1 cellular context compared by ENCODE assay signal in the genomic region with DNA sequence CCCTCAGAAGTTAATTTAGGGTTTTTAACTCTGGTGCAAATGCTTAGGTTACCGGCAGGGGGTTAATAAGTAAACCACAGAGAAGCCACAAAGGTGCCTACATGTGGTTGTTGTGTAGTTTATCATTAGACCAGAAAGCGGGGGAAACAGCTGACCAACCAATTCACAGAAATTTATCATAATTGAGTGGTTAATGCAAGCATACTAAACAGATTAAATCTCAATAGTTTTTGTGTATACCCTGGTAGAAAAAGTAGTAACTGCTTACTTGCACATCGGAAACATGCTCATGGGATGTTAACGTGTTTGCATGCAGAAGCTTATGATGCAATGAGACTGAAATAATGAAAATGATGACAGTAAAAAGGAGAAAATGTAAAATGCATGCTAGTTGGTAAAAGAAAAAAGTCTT.
A peak's percentile ranks its signal among the peaks of the same experiment; 100 is the strongest.
TF ChIP-seq lines count a peak whose summit lies in the region.

No MANE protein-coding gene starts in this region.

TF ChIP-seq in HCT116, 20 proteins besides CTCF, POLR2A, EP300 and RAD21 (continued from another document):
- TF ChIP-seq POLR2AphosphoS5 (IDR thresholded peaks at IDR 0.05; ENCODE audit: low read depth, low read length) (no peak), YY1 (IDR thresholded peaks at IDR 0.05; ENCODE audit: extremely low read depth, insufficient replicate concordance, low read depth, low read length) (no peak), EZH2 (IDR thresholded peaks at IDR 0.05) (no peak), EZH2phosphoT487 (IDR thresholded peaks at IDR 0.05; ENCODE audit: borderline replicate concordance) (no peak), CBX3 (IDR thresholded peaks at IDR 0.05; ENCODE audit: low read depth) (no peak)
- TF ChIP-seq, protein P1, sequence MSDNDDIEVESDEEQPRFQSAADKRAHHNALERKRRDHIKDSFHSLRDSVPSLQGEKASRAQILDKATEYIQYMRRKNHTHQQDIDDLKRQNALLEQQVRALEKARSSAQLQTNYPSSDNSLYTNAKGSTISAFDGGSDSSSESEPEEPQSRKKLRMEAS (IDR thresholded peaks at IDR 0.05) = peak; percentile 39; the same call in 1 of the 2 replicates
- TF ChIP-seq, protein P2, sequence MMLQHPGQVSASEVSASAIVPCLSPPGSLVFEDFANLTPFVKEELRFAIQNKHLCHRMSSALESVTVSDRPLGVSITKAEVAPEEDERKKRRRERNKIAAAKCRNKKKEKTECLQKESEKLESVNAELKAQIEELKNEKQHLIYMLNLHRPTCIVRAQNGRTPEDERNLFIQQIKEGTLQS (IDR thresholded peaks at IDR 0.05) = no peak
